In genomic region chr2:9656270-9656766, GRCh38 we compare ENCODE assay signal across 9 cellular contexts. TPM values are rescaled to one million over a fixed set of nuclear protein-coding genes. Genes with fewer than 3 reads are reported as not detected.
A peak's percentile ranks its signal among the peaks of the same experiment; 100 is the strongest.
DNase-seq lines count a peak whose midpoint lies in the region; ATAC-seq, FAIRE-seq and TF ChIP-seq lines count a peak whose summit lies in the region.
"Had no signal": no experiment of that assay in that cellular context is flagged by ENCODE, and none has a peak within 500 bp of the region (broad histone marks: within the 10 kb centered on the region; RNA-seq: fewer than 3 reads in every experiment).

No MANE protein-coding gene starts in this region.

- no peak overlapping the region for H3K4me2 ChIP-seq in MM.1S (ENCODE audit: low read depth, low read length)

- DNase-seq in NOMO-1 treated with DMSO at 0.1 percent for 48 hours (lab: John Stamatoyannopoulos, UW; ENCODE audit: unreplicated experiment) (peak; percentile 68), pancreas (no peak), NCI-H1694 (lab: John Stamatoyannopoulos, UW) (no peak), MM.1S (no peak)
- DNase-seq in activated T-helper 2 cell treated with anti-CD3 and anti-CD28 coated beads, Interferon-gamma antibody, Interleukin-2, Interleukin-4, amounts not matched to agents 10 μg/mL and 5 μg/mL and 100 μg/mL, durations not matched to agents 14 hours and 24 hours and 36 hours (ENCODE audit: low spot score) = peak; percentile 74

- H3K9ac ChIP-seq in MM.1S (ENCODE audit: low read length) = no peak overlapping the region

- ATAC-seq in GM18499 (IDR thresholded peaks at IDR 0.05; ENCODE audit: insufficient read depth, unreplicated experiment) (peak; percentile 84), HG02588 (IDR thresholded peaks at IDR 0.05; ENCODE audit: unreplicated experiment) (peak; percentile 89), pancreas (no peak)

- peaks cover 7% of the 10 kb centered on the region for H3K9me3 Mint-ChIP-seq in activated T-helper 2 cell treated with anti-CD3 and anti-CD28 coated beads, Interferon-gamma antibody, Interleukin-2, Interleukin-4, amounts not matched to agents 10 μg/mL and 5 μg/mL and 100 μg/mL, durations not matched to agents 14 hours and 24 hours and 36 hours

- FAIRE-seq in pancreas (lab: Jason Lieb, UNC) = no peak

- H3K4me1 ChIP-seq in mesodermal cell (ENCODE audit: control insufficient read depth, insufficient read depth, low read length, poor library complexity, severe bottlenecking) = peaks cover 34% of the 10 kb centered on the region
- H3K4me1 ChIP-seq in pancreas = no peaks in the 10 kb centered on the region
- H3K4me1 ChIP-seq in MM.1S (ENCODE audit: low read length) = no peaks in the 10 kb centered on the region

- no peak for TF ChIP-seq CTCF in pancreas (IDR thresholded peaks at IDR 0.05)
- no peak for TF ChIP-seq CTCF in MM.1S (IDR thresholded peaks at IDR 0.05; ENCODE audit: low read length)

- no peaks in the 10 kb centered on the region for H3K9me2 ChIP-seq in MM.1S (replicated peaks; ENCODE audit: insufficient read depth, low read length)

- H2AFZ ChIP-seq in MM.1S (ENCODE audit: low read length) = no peak overlapping the region

- no peaks in the 10 kb centered on the region for H3K27me3 Mint-ChIP-seq in activated T-helper 2 cell treated with anti-CD3 and anti-CD28 coated beads, Interferon-gamma antibody, Interleukin-2, Interleukin-4, amounts not matched to agents 10 μg/mL and 5 μg/mL and 100 μg/mL, durations not matched to agents 14 hours and 24 hours and 36 hours (ENCODE audit: low read depth)

- H3K4me3 ChIP-seq in mesodermal cell (ENCODE audit: extremely low read depth, insufficient read depth, low read length, poor library complexity, severe bottlenecking) (no peak overlapping the region), pancreas (no peak overlapping the region), MM.1S (ENCODE audit: low read length) (no peak overlapping the region)

- H3K27me3 ChIP-seq in pancreas (no peaks in the 10 kb centered on the region), MM.1S (replicated peaks; ENCODE audit: insufficient read depth, low read length) (no peaks in the 10 kb centered on the region)

- H3K4me1 Mint-ChIP-seq in activated T-helper 2 cell treated with anti-CD3 and anti-CD28 coated beads, Interferon-gamma antibody, Interleukin-2, Interleukin-4, amounts not matched to agents 10 μg/mL and 5 μg/mL and 100 μg/mL, durations not matched to agents 14 hours and 24 hours and 36 hours (ENCODE audit: low read depth) = peaks cover 49% of the 10 kb centered on the region

- no peaks in the 10 kb centered on the region for H3K36me3 ChIP-seq in mesodermal cell (ENCODE audit: control insufficient read depth, insufficient read depth, low read length)
- no peaks in the 10 kb centered on the region for H3K36me3 ChIP-seq in pancreas
- no peaks in the 10 kb centered on the region for H3K36me3 ChIP-seq in MM.1S (replicated peaks; ENCODE audit: insufficient read depth, low read length)

- H3K79me2 ChIP-seq in MM.1S (ENCODE audit: low read length) = no peaks in the 10 kb centered on the region

- no peaks in the 10 kb centered on the region for H3K9me3 ChIP-seq in mesodermal cell (ENCODE audit: control insufficient read depth, low read length)
- no peaks in the 10 kb centered on the region for H3K9me3 ChIP-seq in pancreas
- H3K9me3 ChIP-seq in MM.1S (replicated peaks; ENCODE audit: insufficient read depth, low read length) = no peaks in the 10 kb centered on the region

- H3K27ac Mint-ChIP-seq in activated T-helper 2 cell treated with anti-CD3 and anti-CD28 coated beads, Interferon-gamma antibody, Interleukin-2, Interleukin-4, amounts not matched to agents 10 μg/mL and 5 μg/mL and 100 μg/mL, durations not matched to agents 14 hours and 24 hours and 36 hours = peak overlapping the region; percentile 91

- H4K20me1 ChIP-seq in MM.1S (ENCODE audit: insufficient read depth, low read length) = no peaks in the 10 kb centered on the region

- H3K27ac ChIP-seq in mesodermal cell (ENCODE audit: low read depth, low read length, severe bottlenecking) = peak overlapping the region; percentile 69
- no peak overlapping the region for H3K27ac ChIP-seq in pancreas
- H3K27ac ChIP-seq in MM.1S (ENCODE audit: low read length) = no peak overlapping the region
- H3K27ac ChIP-seq: VCaP had no signal

- WGBS in mesodermal cell (ENCODE audit: insufficient coverage in 2 of 2), 2 experiments = 63 to 70% methylated on average over 9 to 11 of the region's 11 CpGs
- WGBS in pancreas, 2 donors = 88% methylated on average over 11 of the region's 11 CpGs

- intact Hi-C loops in activated T-helper 2 cell treated with anti-CD3 and anti-CD28 coated beads, Interferon-gamma antibody, Interleukin-2, Interleukin-4, amounts not matched to agents 10 μg/mL and 5 μg/mL and 100 μg/mL, durations not matched to agents 14 hours and 24 hours and 36 hours (cut with micrococcal nuclease) = loop anchor here (1.0 kb wide), 5 partner anchors 42 to 126 kb away; no protein-coding TSS in a partner anchor
- intact Hi-C loops in pancreas (cut with DNase I) = no loop called here

- peak overlapping the region; percentile 4 for H3K4me3 Mint-ChIP-seq in activated T-helper 2 cell treated with anti-CD3 and anti-CD28 coated beads, Interferon-gamma antibody, Interleukin-2, Interleukin-4, amounts not matched to agents 10 μg/mL and 5 μg/mL and 100 μg/mL, durations not matched to agents 14 hours and 24 hours and 36 hours (ENCODE audit: low read depth)

- no peaks in the 10 kb centered on the region for H3F3A ChIP-seq in MM.1S (ENCODE audit: insufficient read depth, low read length)

- peaks cover 4% of the 10 kb centered on the region for H3K36me3 Mint-ChIP-seq in activated T-helper 2 cell treated with anti-CD3 and anti-CD28 coated beads, Interferon-gamma antibody, Interleukin-2, Interleukin-4, amounts not matched to agents 10 μg/mL and 5 μg/mL and 100 μg/mL, durations not matched to agents 14 hours and 24 hours and 36 hours (ENCODE audit: low read depth)

RNA-seq across cellular contexts. Expression of gene YWHAQ, which starts 25.5 kb away (rescaled TPM):
- total RNA-seq in activated T-helper 2 cell treated with anti-CD3 and anti-CD28 coated beads, Interferon-gamma antibody, Interleukin-2, Interleukin-4, amounts not matched to agents 10 μg/mL and 5 μg/mL and 100 μg/mL, durations not matched to agents 14 hours and 24 hours and 36 hours = 334 and 339 TPM in 2 replicates
- 559 TPM for polyA plus RNA-seq in mesodermal cell (2013, experiment 1 of 2)
- 570 TPM for polyA plus RNA-seq in mesodermal cell (2013, experiment 2 of 2)
- total RNA-seq in pancreas = 100 to 1,000 TPM; 127 to 170 (median 161) TPM
- 100 to 1,000 TPM in 1 of 2 donors, 10 to 100 TPM in 1; 70.1 to 131 TPM for polyA plus RNA-seq in pancreas

Comparison
In these comparisons a context has a peak if more than half of its experiments do, and no peak if none do; other contexts are left out.
1. ATAC-seq: peak in GM18499 (single experiment) and HG02588 (single experiment); none in pancreas (0 of 4).
2. DNase-seq: peak in NOMO-1 treated with DMSO at 0.1 percent for 48 hours (single experiment) and activated T-helper 2 cell treated with anti-CD3 and anti-CD28 coated beads, Interferon-gamma antibody, Interleukin-2, Interleukin-4, amounts not matched to agents 10 μg/mL and 5 μg/mL and 100 μg/mL, durations not matched to agents 14 hours and 24 hours and 36 hours (single experiment); none in pancreas (0 of 6), NCI-H1694 (single experiment) and MM.1S (single experiment).